ENCODE assay signal across 8 cellular contexts in the genomic region with DNA sequence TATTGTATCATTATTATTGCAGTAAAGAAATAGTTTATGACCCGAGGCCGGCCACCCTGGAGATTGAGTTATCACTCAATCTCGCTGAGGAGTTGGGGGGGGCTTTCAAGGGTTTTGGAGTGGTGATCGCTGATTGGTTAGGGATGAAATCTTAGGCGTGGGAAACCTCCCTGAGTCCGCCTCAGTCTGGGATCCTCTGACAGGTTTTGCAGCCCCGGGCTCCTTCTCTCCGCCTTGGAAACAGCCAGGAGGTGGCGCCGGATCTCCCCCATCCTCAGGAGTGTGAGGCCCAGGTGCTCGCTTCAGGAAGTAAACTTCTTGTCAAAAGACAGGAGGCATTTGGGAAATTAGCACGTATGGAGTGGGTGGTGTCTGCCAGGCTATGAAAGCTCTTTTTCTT. TPM values are rescaled to one million over a fixed set of nuclear protein-coding genes. Genes with fewer than 3 reads are reported as not detected.
A peak's percentile ranks its signal among the peaks of the same experiment; 100 is the strongest.
DNase-seq lines count a peak whose midpoint lies in the region; ATAC-seq and TF ChIP-seq lines count a peak whose summit lies in the region.

No MANE protein-coding gene starts in this region.

- no peaks in the 10 kb centered on the region for H3F3A ChIP-seq in MM.1S (ENCODE audit: insufficient read depth, low read length)

- no peak for ATAC-seq in stimulated activated memory B cell treated with anti-CD40 and anti-IgM and Interleukin-4, amounts not matched to agents 10 μg/mL and 1 μg/mL and 100 μg/mL, for 72 hours
- ATAC-seq in GM19455 (IDR thresholded peaks at IDR 0.05; ENCODE audit: unreplicated experiment) (no peak), HG03135 (IDR thresholded peaks at IDR 0.05; ENCODE audit: unreplicated experiment) (no peak)

- H3K9me3 Mint-ChIP-seq in activated CD4-positive, alpha-beta memory T cell treated with anti-CD3 and anti-CD28 coated beads, Interleukin-2, amount 10 ng/mL, durations not matched to agents 7 days and 5 days, result no peaks in the 10 kb centered on the region
- no peaks in the 10 kb centered on the region for H3K9me3 Mint-ChIP-seq in stimulated activated memory B cell treated with anti-CD40 and anti-IgM and Interleukin-4, amounts not matched to agents 10 μg/mL and 1 μg/mL and 100 μg/mL, for 72 hours

- no peaks in the 10 kb centered on the region for H3K27me3 ChIP-seq in MM.1S (replicated peaks; ENCODE audit: insufficient read depth, low read length)

- no peaks in the 10 kb centered on the region for H3K36me3 Mint-ChIP-seq in activated CD4-positive, alpha-beta memory T cell treated with anti-CD3 and anti-CD28 coated beads, Interleukin-2, amount 10 ng/mL, durations not matched to agents 7 days and 5 days (ENCODE audit: low read depth)
- no peaks in the 10 kb centered on the region for H3K36me3 Mint-ChIP-seq in stimulated activated memory B cell treated with anti-CD40 and anti-IgM and Interleukin-4, amounts not matched to agents 10 μg/mL and 1 μg/mL and 100 μg/mL, for 72 hours

- H2AFZ ChIP-seq in MM.1S (ENCODE audit: low read length), result no peak overlapping the region

- no peak overlapping the region for H3K9ac ChIP-seq in MM.1S (ENCODE audit: low read length)

- no peak overlapping the region for H3K4me2 ChIP-seq in MM.1S (ENCODE audit: low read depth, low read length)

- no peak overlapping the region for H3K4me3 ChIP-seq in GM12865 (ENCODE audit: low read depth, low read length)
- no peak overlapping the region for H3K4me3 ChIP-seq in MM.1S (ENCODE audit: low read length)

- peaks cover 4% of the 10 kb centered on the region for H3K4me1 Mint-ChIP-seq in activated CD4-positive, alpha-beta memory T cell treated with anti-CD3 and anti-CD28 coated beads, Interleukin-2, amount 10 ng/mL, durations not matched to agents 7 days and 5 days
- no peaks in the 10 kb centered on the region for H3K4me1 Mint-ChIP-seq in stimulated activated memory B cell treated with anti-CD40 and anti-IgM and Interleukin-4, amounts not matched to agents 10 μg/mL and 1 μg/mL and 100 μg/mL, for 72 hours

- no peak overlapping the region for H3K4me3 Mint-ChIP-seq in activated CD4-positive, alpha-beta memory T cell treated with anti-CD3 and anti-CD28 coated beads, Interleukin-2, amount 10 ng/mL, durations not matched to agents 7 days and 5 days
- no peak overlapping the region for H3K4me3 Mint-ChIP-seq in stimulated activated memory B cell treated with anti-CD40 and anti-IgM and Interleukin-4, amounts not matched to agents 10 μg/mL and 1 μg/mL and 100 μg/mL, for 72 hours

- H3K79me2 ChIP-seq in MM.1S (ENCODE audit: low read length), result no peaks in the 10 kb centered on the region

- no peaks in the 10 kb centered on the region for H3K9me2 ChIP-seq in MM.1S (replicated peaks; ENCODE audit: insufficient read depth, low read length)

- TF ChIP-seq CTCF in GM12865 (IDR thresholded peaks at IDR 0.05; ENCODE audit: insufficient read depth, low read depth, low read length, missing control alignments) (peak; percentile 41), MM.1S (IDR thresholded peaks at IDR 0.05; ENCODE audit: low read length) (no peak)

- H3K27ac Mint-ChIP-seq in activated CD4-positive, alpha-beta memory T cell treated with anti-CD3 and anti-CD28 coated beads, Interleukin-2, amount 10 ng/mL, durations not matched to agents 7 days and 5 days, result no peak overlapping the region
- H3K27ac Mint-ChIP-seq in stimulated activated memory B cell treated with anti-CD40 and anti-IgM and Interleukin-4, amounts not matched to agents 10 μg/mL and 1 μg/mL and 100 μg/mL, for 72 hours, result no peak overlapping the region

- no peaks in the 10 kb centered on the region for H3K9me3 ChIP-seq in MM.1S (replicated peaks; ENCODE audit: insufficient read depth, low read length)

- no peak overlapping the region for H3K27ac ChIP-seq in MM.1S (ENCODE audit: low read length)

- H3K36me3 ChIP-seq in MM.1S (replicated peaks; ENCODE audit: insufficient read depth, low read length), result no peaks in the 10 kb centered on the region

- POLR2A ChIA-PET in activated CD4-positive, alpha-beta memory T cell treated with anti-CD3 and anti-CD28 coated beads, Interleukin-2, amount 10 ng/mL, durations not matched to agents 7 days and 5 days (lab: Charles Lee), result no interaction called here

- no peaks in the 10 kb centered on the region for H4K20me1 ChIP-seq in MM.1S (ENCODE audit: insufficient read depth, low read length)

- H3K4me1 ChIP-seq in MM.1S (ENCODE audit: low read length), result no peaks in the 10 kb centered on the region

- DNase-seq in GM12865 (ENCODE audit: low read depth), result peak; percentile 39
- peak; percentile 68 for DNase-seq in NCI-H128 (lab: John Stamatoyannopoulos, UW; ENCODE audit: unreplicated experiment)
- DNase-seq in activated CD4-positive, alpha-beta memory T cell treated with anti-CD3 and anti-CD28 coated beads, Interleukin-2, amount 10 ng/mL, durations not matched to agents 7 days and 5 days, result peak; percentile 20
- peak; percentile 78 for DNase-seq in kidney tubule cell (ENCODE audit: low spot score)
- no peak for DNase-seq in MM.1S

- CTCF ChIA-PET in activated CD4-positive, alpha-beta memory T cell treated with anti-CD3 and anti-CD28 coated beads, Interleukin-2, amount 10 ng/mL, durations not matched to agents 7 days and 5 days (lab: Charles Lee), result interaction anchor here (0.5 to 1.1 kb wide), 2 partner anchors 22 to 123 kb away, joined by 3 to 4 read pairs; no protein-coding TSS in a partner anchor

- no peaks in the 10 kb centered on the region for H3K27me3 Mint-ChIP-seq in activated CD4-positive, alpha-beta memory T cell treated with anti-CD3 and anti-CD28 coated beads, Interleukin-2, amount 10 ng/mL, durations not matched to agents 7 days and 5 days
- peaks cover 24% of the 10 kb centered on the region for H3K27me3 Mint-ChIP-seq in stimulated activated memory B cell treated with anti-CD40 and anti-IgM and Interleukin-4, amounts not matched to agents 10 μg/mL and 1 μg/mL and 100 μg/mL, for 72 hours

RNA-seq across cellular contexts. Expression of a gene that starts 41.1 kb away (rescaled TPM):
- total RNA-seq in activated CD4-positive, alpha-beta memory T cell treated with anti-CD3 and anti-CD28 coated beads, Interleukin-2, amount 10 ng/mL, durations not matched to agents 7 days and 5 days, result 100 to 1,000 TPM; 194 to 203 TPM
